In genomic region chr12:790253-790563, GRCh38 we compare ENCODE assay signal across 1 cellular context.
TF ChIP-seq lines count a peak whose summit lies in the region.

No MANE protein-coding gene starts in this region.

TF ChIP-seq in GM23338, 12 proteins besides CTCF, POLR2A, EP300 and RAD21 (continued from another document):
- TF ChIP-seq ZNF114 (CRISPR knock-in tag; IDR thresholded peaks at IDR 0.05) (no peak), ZNF462 (CRISPR knock-in tag; IDR thresholded peaks at IDR 0.05) (no peak), POLR2AphosphoS5 (IDR thresholded peaks at IDR 0.05; ENCODE audit: low read depth) (no peak), REST (IDR thresholded peaks at IDR 0.05; ENCODE audit: unreplicated experiment) (no peak), ETS1 (IDR thresholded peaks at IDR 0.05) (no peak), JUNB (IDR thresholded peaks at IDR 0.05; ENCODE audit: unreplicated experiment) (no peak)
TF ChIP-seq in GM23338: peak in this region for 0.
